In genomic region chr10:71243756-71244637, GRCh38 we compare ENCODE assay signal across 11 cellular contexts. TPM values are rescaled to one million over a fixed set of nuclear protein-coding genes. Genes with fewer than 3 reads are reported as not detected.
DNase-seq lines count a peak whose midpoint lies in the region; ATAC-seq and TF ChIP-seq lines count a peak whose summit lies in the region.
"Had no signal": no experiment of that assay in that cellular context is flagged by ENCODE, and none has a peak within 500 bp of the region (broad histone marks: within the 10 kb centered on the region; RNA-seq: fewer than 3 reads in every experiment).

No MANE protein-coding gene starts in this region.

- no peaks in the 10 kb centered on the region for H3K79me2 ChIP-seq in HCT116 (ENCODE audit: insufficient read depth, low read length)

- 33 to 46% (median 40%) methylated on average over 8 to 9 of the region's 9 CpGs for WGBS in heart left ventricle, 4 donors

- H3K36me3 ChIP-seq in HCT116 (ENCODE audit: control insufficient read depth in 1 of 2, insufficient read depth in 2 of 2, low read length in 2 of 2) (no peaks in the 10 kb centered on the region), adipocyte (ENCODE audit: control insufficient read depth, insufficient read depth, low read length, severe bottlenecking) (no peaks in the 10 kb centered on the region), heart left ventricle (no peaks in the 10 kb centered on the region), skeletal muscle satellite cell (ENCODE audit: insufficient read depth, low read length) (no peaks in the 10 kb centered on the region)

- no peak overlapping the region for H3K27ac Mint-ChIP-seq in stimulated activated memory B cell treated with anti-CD40 and anti-IgM and Interleukin-4, amounts not matched to agents 10 μg/mL and 1 μg/mL and 100 μg/mL, for 72 hours
- H3K27ac Mint-ChIP-seq in activated CD4-positive, alpha-beta T cell treated with anti-CD3 and anti-CD28 coated beads for 36 hours = no peak overlapping the region

- no peak for TF ChIP-seq CTCF in HCT116 (IDR thresholded peaks at IDR 0.05 in 2 of 3, conservative IDR thresholded peaks at IDR 0.05 in 1 of 3; ENCODE audit: borderline replicate concordance in 1 of 3, insufficient read depth in 1 of 3, low read depth in 2 of 3, low read length in 2 of 3)
- TF ChIP-seq CTCF in heart left ventricle (IDR thresholded peaks at IDR 0.05) = no peak

- intact Hi-C loops in HCT116 (cut with micrococcal nuclease) = no loop called here
- intact Hi-C loops in heart left ventricle (cut with DNase I) = no loop called here
- intact Hi-C loops in activated CD4-positive, alpha-beta T cell treated with anti-CD3 and anti-CD28 coated beads for 36 hours (cut with DNase I, micrococcal nuclease) = no loop called here

- BruUV-seq in HCT116 (replicated peaks; lab: Mats Ljungman, UMichigan) = no TSS peak

- H3K4me1 Mint-ChIP-seq in stimulated activated memory B cell treated with anti-CD40 and anti-IgM and Interleukin-4, amounts not matched to agents 10 μg/mL and 1 μg/mL and 100 μg/mL, for 72 hours = peaks cover 18% of the 10 kb centered on the region
- H3K4me1 Mint-ChIP-seq in activated CD4-positive, alpha-beta T cell treated with anti-CD3 and anti-CD28 coated beads for 36 hours = no peaks in the 10 kb centered on the region

- no peak for ATAC-seq in HCT116
- peak in 2 of 4 donors; percentile 14 to 26 for ATAC-seq in heart left ventricle
- ATAC-seq in stimulated activated memory B cell treated with anti-CD40 and anti-IgM and Interleukin-4, amounts not matched to agents 10 μg/mL and 1 μg/mL and 100 μg/mL, for 72 hours = no peak
- no peak for ATAC-seq in GM19395 (IDR thresholded peaks at IDR 0.05; ENCODE audit: unreplicated experiment)
- no peak for ATAC-seq in activated CD4-positive, alpha-beta T cell treated with anti-CD3 and anti-CD28 coated beads for 36 hours

- TF ChIP-seq POLR2A in HCT116 (IDR thresholded peaks at IDR 0.05; ENCODE audit: borderline replicate concordance, extremely low read depth, insufficient read depth, insufficient read length) (no peak), heart left ventricle (IDR thresholded peaks at IDR 0.05) (no peak)

- CTCF ChIA-PET in HCT116 (lab: Charles Lee) = interaction anchor here (1.9 kb wide), 1 partner anchor 26 kb away, joined by 7 read pairs; no protein-coding TSS in a partner anchor
- CTCF ChIA-PET in activated CD4-positive, alpha-beta T cell treated with anti-CD3 and anti-CD28 coated beads for 36 hours (lab: Charles Lee) = interaction anchor here (1.0 kb wide), 1 partner anchor 318 kb away, joined by 4 read pairs; no protein-coding TSS in a partner anchor

- POLR2A ChIA-PET in HCT116 (lab: Charles Lee) = no interaction called here
- POLR2A ChIA-PET in activated CD4-positive, alpha-beta T cell treated with anti-CD3 and anti-CD28 coated beads for 36 hours (lab: Charles Lee) = no interaction called here

- DNase-seq in HCT116 (ENCODE audit: low read depth, low spot score) (no peak), adipocyte (ENCODE audit: low read depth) (peak; percentile 84), heart left ventricle (peak in 3 of 5 donors; percentile 23 to 44 (median 41)), superior temporal gyrus (ENCODE audit: extremely low spot score) (no peak)
- DNase-seq in activated CD4-positive, alpha-beta T cell treated with anti-CD3 and anti-CD28 coated beads for 36 hours = no peak
- DNase-seq: amniotic stem cell, NCI-H526 had no signal

- no peak overlapping the region; the same call in 1 of the 2 replicates for H3K27ac ChIP-seq in HCT116 (ENCODE audit: low read depth, low read length)
- peak overlapping the region in 11 of 12 donors; percentile 26 to 89 (median 63) for H3K27ac ChIP-seq in heart left ventricle
- H3K27ac ChIP-seq: VCaP had no signal

- H3K27me3 Mint-ChIP-seq in stimulated activated memory B cell treated with anti-CD40 and anti-IgM and Interleukin-4, amounts not matched to agents 10 μg/mL and 1 μg/mL and 100 μg/mL, for 72 hours = peaks cover 57% of the 10 kb centered on the region
- no peaks in the 10 kb centered on the region for H3K27me3 Mint-ChIP-seq in activated CD4-positive, alpha-beta T cell treated with anti-CD3 and anti-CD28 coated beads for 36 hours

- H3K4me3 Mint-ChIP-seq in stimulated activated memory B cell treated with anti-CD40 and anti-IgM and Interleukin-4, amounts not matched to agents 10 μg/mL and 1 μg/mL and 100 μg/mL, for 72 hours = no peak overlapping the region
- no peak overlapping the region for H3K4me3 Mint-ChIP-seq in activated CD4-positive, alpha-beta T cell treated with anti-CD3 and anti-CD28 coated beads for 36 hours

- 0 out of 2 replicates have a peak overlapping the region, but pooled peaks have one; percentile 12 for H3K4me2 ChIP-seq in HCT116 (ENCODE audit: low read length)
- peak overlapping the region; percentile 78 for H3K4me2 ChIP-seq in skeletal muscle satellite cell (ENCODE audit: low read length)

- H4K20me1 ChIP-seq in HCT116 (ENCODE audit: insufficient read depth) = no peaks in the 10 kb centered on the region

- H3K4me1 ChIP-seq in HCT116 (ENCODE audit: control insufficient read depth in 1 of 2, insufficient read depth in 2 of 2, low read length in 2 of 2) (peaks cover 46 to 61% of the 10 kb centered on the region in 2 experiments), adipocyte (ENCODE audit: control insufficient read depth, insufficient read depth, low read length) (peaks cover 41% of the 10 kb centered on the region), heart left ventricle (peaks cover 23 to 100% (median 93%) of the 10 kb centered on the region in 12 donors), skeletal muscle satellite cell (ENCODE audit: control insufficient read depth, insufficient read depth, low read length) (peaks cover 60% of the 10 kb centered on the region)

- H3K27me3 ChIP-seq in HCT116 (ENCODE audit: insufficient read depth, low read length) = no peaks in the 10 kb centered on the region
- H3K27me3 ChIP-seq in adipocyte (replicated peaks; ENCODE audit: control insufficient read depth, insufficient read depth, low read length) = peaks cover 3% of the 10 kb centered on the region
- H3K27me3 ChIP-seq in heart left ventricle = no peaks in the 10 kb centered on the region
- H3K27me3 ChIP-seq in skeletal muscle satellite cell (ENCODE audit: control insufficient read depth, insufficient read depth, low read length) = no peaks in the 10 kb centered on the region

- H3K4me3 ChIP-seq in HCT116 (replicated peaks in 1 of 2; ENCODE audit: low read depth in 1 of 2, low read length in 2 of 2) = no peak overlapping the region
- peak overlapping the region; percentile 53 for H3K4me3 ChIP-seq in adipocyte (ENCODE audit: low read length)
- peak overlapping the region in 8 of 12 donors; percentile 15 to 53 (median 34) for H3K4me3 ChIP-seq in heart left ventricle
- H3K4me3 ChIP-seq in skeletal muscle satellite cell (ENCODE audit: low read length) = peak overlapping the region; percentile 44

- H2AFZ ChIP-seq in HCT116 (ENCODE audit: low read depth, low read length, poor library complexity, severe bottlenecking) = no peak overlapping the region

- no peaks in the 10 kb centered on the region for H3K9me2 ChIP-seq in HCT116 (ENCODE audit: insufficient read depth)

- RAD21 ChIA-PET in HCT116 (lab: Charles Lee; ENCODE audit: low non-redundant PET in 1 of 2, low total read pairs in 2 of 2, uncharacterized antibody in 2 of 2, unreplicated experiment in 2 of 2) = interaction anchor here in 1 of 2 experiments (0.6 kb wide), 1 partner anchor 396 kb away, joined by 3 read pairs; no protein-coding TSS in a partner anchor

- TF ChIP-seq RAD21 in HCT116 (IDR thresholded peaks at IDR 0.05; ENCODE audit: low read depth) = no peak

- no peak overlapping the region for H3K9ac ChIP-seq in HCT116 (ENCODE audit: low read length)
- H3K9ac ChIP-seq in adipocyte (ENCODE audit: low read length) = peak overlapping the region; percentile 1
- no peak overlapping the region for H3K9ac ChIP-seq in skeletal muscle satellite cell (ENCODE audit: low read depth, low read length)

- H3K9me3 ChIP-seq in HCT116 (ENCODE audit: control insufficient read depth in 1 of 2, insufficient read depth in 1 of 2, low read depth in 1 of 2, low read length in 2 of 2) = no peaks in the 10 kb centered on the region
- H3K9me3 ChIP-seq in adipocyte (ENCODE audit: control insufficient read depth, low read length) = no peaks in the 10 kb centered on the region
- no peaks in the 10 kb centered on the region for H3K9me3 ChIP-seq in heart left ventricle
- H3K9me3 ChIP-seq in skeletal muscle satellite cell (replicated peaks; ENCODE audit: low read length) = no peaks in the 10 kb centered on the region

- no peaks in the 10 kb centered on the region for H3K36me3 Mint-ChIP-seq in stimulated activated memory B cell treated with anti-CD40 and anti-IgM and Interleukin-4, amounts not matched to agents 10 μg/mL and 1 μg/mL and 100 μg/mL, for 72 hours
- H3K36me3 Mint-ChIP-seq in activated CD4-positive, alpha-beta T cell treated with anti-CD3 and anti-CD28 coated beads for 36 hours (ENCODE audit: low read depth) = no peaks in the 10 kb centered on the region

- H3K9me3 Mint-ChIP-seq in stimulated activated memory B cell treated with anti-CD40 and anti-IgM and Interleukin-4, amounts not matched to agents 10 μg/mL and 1 μg/mL and 100 μg/mL, for 72 hours = no peaks in the 10 kb centered on the region
- no peaks in the 10 kb centered on the region for H3K9me3 Mint-ChIP-seq in activated CD4-positive, alpha-beta T cell treated with anti-CD3 and anti-CD28 coated beads for 36 hours (ENCODE audit: low read depth)

TF ChIP-seq in HCT116, 20 proteins besides CTCF, POLR2A, EP300 and RAD21 (continues in another document):
- no peak for TF ChIP-seq FOSL1 (IDR thresholded peaks at IDR 0.05; ENCODE audit: low read depth)
- no peak for TF ChIP-seq ZFX (IDR thresholded peaks at IDR 0.05)
- TF ChIP-seq EZH2 (IDR thresholded peaks at IDR 0.05) = no peak
- TF ChIP-seq SP1 (IDR thresholded peaks at IDR 0.05; ENCODE audit: low read depth) = no peak
- TF ChIP-seq JUND (IDR thresholded peaks at IDR 0.05) = no peak
- TF ChIP-seq ZNF274 (IDR thresholded peaks at IDR 0.05; ENCODE audit: low read depth, low read length) = no peak
- TF ChIP-seq EGR1 (IDR thresholded peaks at IDR 0.05; ENCODE audit: low read depth) = no peak
- TF ChIP-seq ATF3 (IDR thresholded peaks at IDR 0.05) = no peak

RNA-seq across cellular contexts. Expression of gene UNC5B, which starts 31.6 kb away (rescaled TPM):
- 22.0 TPM for total RNA-seq in HCT116 (2021; ENCODE audit: unreplicated experiment)
- polyA plus RNA-seq in HCT116 (2012) = 29.6 and 41.5 TPM in 2 replicates
- 10 to 100 TPM in 6 of 9 donors, 1 to 10 TPM in 3; 6.9 to 22.8 (median 10.9) TPM for total RNA-seq in heart left ventricle
- polyA plus RNA-seq in heart left ventricle = 1 to 10 TPM; 4.8 to 8.7 TPM
- 15.0 and 15.3 TPM in 2 replicates for total RNA-seq in skeletal muscle satellite cell (2012; rRNA removed)
- total RNA-seq in activated CD4-positive, alpha-beta T cell treated with anti-CD3 and anti-CD28 coated beads for 36 hours = under 1 TPM; 0.05 to 0.09 TPM

Comparison
In these comparisons a context has a peak if more than half of its experiments do, and no peak if none do; other contexts are left out.
1. DNase-seq: peak in adipocyte (single experiment) and heart left ventricle (3 of 5); none in HCT116 (single experiment), superior temporal gyrus (single experiment) and activated CD4-positive, alpha-beta T cell treated with anti-CD3 and anti-CD28 coated beads for 36 hours (single experiment).
2. H3K4me3 ChIP-seq: peak in adipocyte (single experiment), heart left ventricle (8 of 12) and skeletal muscle satellite cell (single experiment); none in HCT116 (0 of 2).
3. RNA of gene UNC5B, which starts 31.6 kb away (total RNA-seq): 22.0 TPM in HCT116 (single experiment) and 6.9 to 22.8 TPM in heart left ventricle; 0.05 to 0.09 TPM in activated CD4-positive, alpha-beta T cell treated with anti-CD3 and anti-CD28 coated beads for 36 hours; every median in the first group is over 4 times any median in the second.